8 cellular contexts compared by ENCODE assay signal in genomic region chr15:42548258-42549051, GRCh38. TPM values are rescaled to one million over a fixed set of nuclear protein-coding genes. Genes with fewer than 3 reads are reported as not detected.
DNase-seq lines count a peak whose midpoint lies in the region; ATAC-seq and TF ChIP-seq lines count a peak whose summit lies in the region.

Gene HAUS2, plus strand, starts transcription at chr15:42548838. Its CDS starts 35 bp downstream, at chr15:42548873.
Gene LRRC57, minus strand, starts transcription at chr15:42548793. Its CDS starts 359 bp downstream, at chr15:42548434.

- peak within 1 kb of the TSS; percentile 81 for H3K4me2 ChIP-seq in DOHH2 (ENCODE audit: low read length)
- H3K4me2 ChIP-seq in Karpas-422 (ENCODE audit: low read depth, low read length, poor library complexity, severe bottlenecking): peak within 1 kb of the TSS; percentile 96
- peak within 1 kb of the TSS; percentile 68 for H3K4me2 ChIP-seq in neural cell (ENCODE audit: low read length)

- H3F3A ChIP-seq in DOHH2 (ENCODE audit: control insufficient read depth, insufficient read depth) (0 out of 2 replicates have a peak, but pooled peaks cover 3% of the 10 kb centered on the region), neural cell (ENCODE audit: insufficient read depth, low read length, poor library complexity, severe bottlenecking) (no peaks in the 10 kb centered on the region)

- H3K9me3 ChIP-seq in DOHH2 (ENCODE audit: control insufficient read depth, insufficient read depth, low read length): no peaks in the 10 kb centered on the region
- no peaks in the 10 kb centered on the region for H3K9me3 ChIP-seq in Karpas-422 (ENCODE audit: low read length)
- H3K9me3 ChIP-seq in neural cell (ENCODE audit: low read length): no peaks in the 10 kb centered on the region

- H3K36me3 ChIP-seq in DOHH2 (ENCODE audit: control insufficient read depth, low read length): peaks cover 57% of the 10 kb centered on the region
- peaks cover 12% of the 10 kb centered on the region; the same call in 1 of the 2 replicates for H3K36me3 ChIP-seq in Karpas-422 (ENCODE audit: insufficient read depth, low read length)
- H3K36me3 ChIP-seq in neural cell (ENCODE audit: insufficient read depth, low read length): no peaks in the 10 kb centered on the region

- H3K4me1 Mint-ChIP-seq in stimulated activated naive CD8-positive, alpha-beta T cell treated with anti-CD3 and anti-CD28 coated beads, Interleukin-15, amount 100 ng/mL, for 72 hours: peaks cover 57% of the 10 kb centered on the region

- peaks cover 2% of the 10 kb centered on the region; the same call in 1 of the 2 replicates for H4K20me1 ChIP-seq in DOHH2 (ENCODE audit: control insufficient read depth, insufficient read depth, low read depth, low read length)
- H4K20me1 ChIP-seq in Karpas-422 (ENCODE audit: insufficient read depth, low read depth, low read length): no peaks in the 10 kb centered on the region
- H4K20me1 ChIP-seq in neural cell (ENCODE audit: insufficient read depth): no peaks in the 10 kb centered on the region

- no peak for TF ChIP-seq RAD21 in neural cell (conservative IDR thresholded peaks at IDR 0.05)

- no peaks in the 10 kb centered on the region for H3K27me3 ChIP-seq in DOHH2 (ENCODE audit: control insufficient read depth, low read length)
- H3K27me3 ChIP-seq in Karpas-422 (ENCODE audit: low read length): no peaks in the 10 kb centered on the region
- H3K27me3 ChIP-seq in neural cell (ENCODE audit: insufficient read depth, low read depth, low read length): no peaks in the 10 kb centered on the region

- H3K4me3 Mint-ChIP-seq in stimulated activated naive CD8-positive, alpha-beta T cell treated with anti-CD3 and anti-CD28 coated beads, Interleukin-15, amount 100 ng/mL, for 72 hours: peak within 1 kb of the TSS; percentile 91 to 96

- peak within 1 kb of the TSS; percentile 96 for H3K27ac Mint-ChIP-seq in stimulated activated naive CD8-positive, alpha-beta T cell treated with anti-CD3 and anti-CD28 coated beads, Interleukin-15, amount 100 ng/mL, for 72 hours

- TF ChIP-seq CTCF in DOHH2 (IDR thresholded peaks at IDR 0.05; ENCODE audit: low read depth, low read length, poor library complexity, severe bottlenecking) (no peak), fibroblast of villous mesenchyme (IDR thresholded peaks at IDR 0.05; ENCODE audit: insufficient read depth, low read depth, low read length) (no peak), neural cell (IDR thresholded peaks at IDR 0.05; ENCODE audit: poor library complexity, severe bottlenecking) (no peak)

- H3K27me3 Mint-ChIP-seq in stimulated activated naive CD8-positive, alpha-beta T cell treated with anti-CD3 and anti-CD28 coated beads, Interleukin-15, amount 100 ng/mL, for 72 hours: no peaks in the 10 kb centered on the region

- H3K9me2 ChIP-seq in DOHH2 (replicated peaks; ENCODE audit: control insufficient read depth, low read length) (no peaks in the 10 kb centered on the region), Karpas-422 (replicated peaks; ENCODE audit: insufficient read depth, low read length) (no peaks in the 10 kb centered on the region), neural cell (ENCODE audit: insufficient read depth, low read length) (no peaks in the 10 kb centered on the region)

- H2AFZ ChIP-seq in Karpas-422 (ENCODE audit: low read length): peak within 1 kb of the TSS; percentile 97
- H2AFZ ChIP-seq in neural cell (ENCODE audit: low read depth, low read length): peak within 1 kb of the TSS; percentile 94

- peaks cover 69% of the 10 kb centered on the region for H3K79me2 ChIP-seq in DOHH2 (ENCODE audit: control insufficient read depth, low read length)
- peaks cover 84% of the 10 kb centered on the region for H3K79me2 ChIP-seq in Karpas-422 (ENCODE audit: low read length)
- peaks cover 27% of the 10 kb centered on the region for H3K79me2 ChIP-seq in neural cell (replicated peaks; ENCODE audit: insufficient read depth, low read length)

- no peaks in the 10 kb centered on the region for H3K9me3 Mint-ChIP-seq in stimulated activated naive CD8-positive, alpha-beta T cell treated with anti-CD3 and anti-CD28 coated beads, Interleukin-15, amount 100 ng/mL, for 72 hours

- TF ChIP-seq EP300 in neural cell (conservative IDR thresholded peaks at IDR 0.05; ENCODE audit: poor library complexity, severe bottlenecking): peak; percentile 61

- DNase-seq in Karpas-422: peak; percentile 95
- peak; percentile 96 for DNase-seq in activated effector memory CD4-positive, alpha-beta T cell treated with anti-CD3 and anti-CD28 coated beads, Interleukin-2, amount 50 U/mL, for 16 hours
- peak; percentile 86 for DNase-seq in fibroblast of villous mesenchyme (ENCODE audit: low read depth)
- DNase-seq in stimulated activated naive CD8-positive, alpha-beta T cell treated with anti-CD3 and anti-CD28 coated beads, Interleukin-15, amount 100 ng/mL, for 72 hours: peak; percentile 85 to 86

- peak within 1 kb of the TSS; percentile 98 for H3K9ac ChIP-seq in Karpas-422 (ENCODE audit: low read length)
- peak within 1 kb of the TSS; percentile 90 for H3K9ac ChIP-seq in neural cell (ENCODE audit: low read length)

- H3K27ac ChIP-seq in DOHH2 (ENCODE audit: low read depth, low read length) (peak within 1 kb of the TSS; percentile 51), Karpas-422 (ENCODE audit: low read length) (peak within 1 kb of the TSS; percentile 77), neural cell (ENCODE audit: low read length) (peak within 1 kb of the TSS; percentile 91)

- peak; percentile 95 for TF ChIP-seq POLR2A in Raji (IDR thresholded peaks at IDR 0.05; ENCODE audit: insufficient read depth, low read depth, low read length)

- H3K4me1 ChIP-seq in DOHH2 (ENCODE audit: control insufficient read depth, low read length): peaks cover 45% of the 10 kb centered on the region
- peaks cover 44% of the 10 kb centered on the region for H3K4me1 ChIP-seq in Karpas-422 (ENCODE audit: low read length)

- H3K4me3 ChIP-seq in DOHH2 (ENCODE audit: low read length) (peak within 1 kb of the TSS; percentile 81), Karpas-422 (ENCODE audit: low read length) (peak within 1 kb of the TSS; percentile 100), fibroblast of villous mesenchyme (ENCODE audit: low read depth, low read length) (peak within 1 kb of the TSS; percentile 96), neural cell (ENCODE audit: low read length) (peak within 1 kb of the TSS; percentile 81)

- peak; percentile 68 for ATAC-seq in GM21786 (IDR thresholded peaks at IDR 0.05; ENCODE audit: unreplicated experiment)
- peak; percentile 92 for ATAC-seq in stimulated activated naive CD8-positive, alpha-beta T cell treated with anti-CD3 and anti-CD28 coated beads, Interleukin-15, amount 100 ng/mL, for 72 hours

TF ChIP-seq in neural cell, 6 proteins besides CTCF, POLR2A, EP300 and RAD21:
- TF ChIP-seq TAF1 (IDR thresholded peaks at IDR 0.05; ENCODE audit: low read depth) (peak; percentile 87), REST (IDR thresholded peaks at IDR 0.05; ENCODE audit: borderline replicate concordance) (peak; percentile 39), POLR2AphosphoS5 (IDR thresholded peaks at IDR 0.05) (peak; percentile 86), MXI1 (conservative IDR thresholded peaks at IDR 0.05; ENCODE audit: poor library complexity, severe bottlenecking) (peak; percentile 94), EZH2 (IDR thresholded peaks at IDR 0.05; ENCODE audit: borderline replicate concordance, insufficient read depth, low read length, poor library complexity, severe bottlenecking) (no peak), SMC3 (conservative IDR thresholded peaks at IDR 0.05; ENCODE audit: poor library complexity) (peak; percentile 41)
TF ChIP-seq in neural cell: peak in this region for 5.

RNA-seq across cellular contexts. Expression of gene HAUS2, which starts in this region (rescaled TPM):
- total RNA-seq in Karpas-422 (2014; rRNA removed; shearing (Covaris generic); ENCODE audit: low replicate concordance): 17.2 and 43.5 TPM in 2 replicates
- total RNA-seq in fibroblast of villous mesenchyme: 25.9 and 26.7 TPM in 2 replicates
- 48.9 and 76.0 TPM in 2 replicates for polyA plus RNA-seq in neural cell
- 55.8 and 61.9 TPM in 2 replicates for polyA minus RNA-seq in neural cell

RNA-seq across cellular contexts. Expression of gene LRRC57, which starts in this region (rescaled TPM):
- total RNA-seq in Karpas-422 (2014; rRNA removed; shearing (Covaris generic); ENCODE audit: low replicate concordance): 13.4 and 21.7 TPM in 2 replicates
- 13.5 and 19.9 TPM in 2 replicates for total RNA-seq in fibroblast of villous mesenchyme
- 8.4 and 11.6 TPM in 2 replicates for polyA plus RNA-seq in neural cell
- 23.1 and 26.9 TPM in 2 replicates for polyA minus RNA-seq in neural cell

Comparison
In these comparisons a context has a peak if more than half of its experiments do, and no peak if none do; other contexts are left out.
1. Peak in every context shown above with its lines: DNase-seq, ATAC-seq, H3K4me3 ChIP-seq and H3K27ac ChIP-seq.